Comparison of ENCODE assay signal across 24 cellular contexts in the genomic region with DNA sequence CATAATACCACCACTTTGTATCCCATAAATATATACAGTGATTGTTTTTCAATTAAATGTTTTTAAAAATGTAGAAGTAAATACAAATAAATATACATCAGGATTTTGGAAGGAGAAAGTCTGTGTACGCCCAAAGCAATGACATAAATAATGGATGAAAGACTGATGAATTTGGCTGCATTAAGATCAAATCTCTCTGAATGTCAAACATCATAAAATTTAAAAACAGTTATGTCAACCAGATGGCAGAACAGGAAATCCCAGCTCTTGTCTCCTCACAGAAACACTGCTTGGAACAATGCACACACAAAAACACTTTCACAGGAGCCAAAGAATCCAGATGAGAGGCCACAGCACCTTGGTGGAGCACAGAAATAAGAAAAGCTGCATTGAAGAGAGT.
"Had no signal": no experiment of that assay in that cellular context is flagged by ENCODE, and none has a peak within 500 bp of the region (broad histone marks: within the 10 kb centered on the region; RNA-seq: fewer than 3 reads in every experiment).

No MANE protein-coding gene starts in this region.

- ATAC-seq: effector memory CD8-positive, alpha-beta T cell; esophagus mucosa; foreskin keratinocyte; gastrocnemius medialis; gastroesophageal sphincter; heart left ventricle; heart right ventricle had no signal

- H3K4me1 ChIP-seq: colonic mucosa, esophagus muscularis mucosa, esophagus squamous epithelium, foreskin keratinocyte, gastrocnemius medialis, gastroesophageal sphincter, heart left ventricle, heart right ventricle had no signal

- DNase-seq: colonic mucosa; cortex of kidney; dermis blood vessel endothelial cell; dorsolateral prefrontal cortex; effector CD4-positive, alpha-beta T cell; effector CD8-positive, alpha-beta T cell; effector memory CD4-positive, alpha-beta T cell; effector memory CD8-positive, alpha-beta T cell; endodermal cell; erythroblast; esophagus squamous epithelium; foreskin fibroblast; foreskin keratinocyte; foreskin melanocyte; gastrocnemius medialis; glutamatergic neuron; head of caudate nucleus; heart left ventricle; heart right ventricle had no signal

- H3K36me3 ChIP-seq: colonic mucosa, esophagus muscularis mucosa, esophagus squamous epithelium, gastrocnemius medialis, gastroesophageal sphincter, heart left ventricle, heart right ventricle had no signal

- H3K9me3 ChIP-seq: colonic mucosa, gastrocnemius medialis had no signal

- H3K27ac ChIP-seq: colonic mucosa, coronary artery, dorsolateral prefrontal cortex, epithelial cell of prostate, esophagus muscularis mucosa, esophagus squamous epithelium, foreskin keratinocyte, gastrocnemius medialis, gastroesophageal sphincter, heart left ventricle, heart right ventricle had no signal

- H3K4me3 ChIP-seq: colonic mucosa, coronary artery, dorsolateral prefrontal cortex, esophagus muscularis mucosa, esophagus squamous epithelium, gastrocnemius medialis, gastroesophageal sphincter, heart left ventricle, heart right ventricle had no signal

- H3K27me3 ChIP-seq: colonic mucosa, dorsolateral prefrontal cortex, foreskin keratinocyte, gastrocnemius medialis had no signal
